Comparison of ENCODE assay signal across 21 cellular contexts in genomic region chr4:169640261-169640880, GRCh38. TPM values are rescaled to one million over a fixed set of nuclear protein-coding genes. Genes with fewer than 3 reads are reported as not detected.
DNase-seq lines count a peak whose midpoint lies in the region; ATAC-seq and TF ChIP-seq lines count a peak whose summit lies in the region.
"Had no signal": no experiment of that assay in that cellular context is flagged by ENCODE, and none has a peak within 500 bp of the region (broad histone marks: within the 10 kb centered on the region; RNA-seq: fewer than 3 reads in every experiment).

No MANE protein-coding gene starts in this region.

- H3K9me3 ChIP-seq in PC-9 (ENCODE audit: insufficient read depth, low read depth) = no peaks in the 10 kb centered on the region
- H3K9me3 ChIP-seq: ovary, thoracic aorta had no signal

- intact Hi-C loops in PC-9 (cut with micrococcal nuclease; ENCODE audit: unreplicated experiment) = no loop called here

- H3K4me3 Mint-ChIP-seq in mesothelial cell of epicardium = no peak overlapping the region
- H3K4me3 Mint-ChIP-seq: CD4-positive, CD25-positive, alpha-beta regulatory T cell had no signal

- peaks cover 3% of the 10 kb centered on the region for H3K4me1 ChIP-seq in PC-9 (replicated peaks; ENCODE audit: insufficient read depth)

- no peaks in the 10 kb centered on the region for H3K27me3 ChIP-seq in PC-9 (ENCODE audit: insufficient read depth, low read depth)
- H3K27me3 ChIP-seq: ovary had no signal

- H4K20me1 ChIP-seq in PC-9 (ENCODE audit: insufficient read depth) = no peaks in the 10 kb centered on the region

- peaks cover 12% of the 10 kb centered on the region for H3K4me1 Mint-ChIP-seq in mesothelial cell of epicardium

- H3K4me2 ChIP-seq in PC-9 = no peak overlapping the region
- H3K4me2 ChIP-seq: KMS-11 had no signal

- ATAC-seq in GM19328 (IDR thresholded peaks at IDR 0.05; ENCODE audit: unreplicated experiment) (no peak), GM19397 (IDR thresholded peaks at IDR 0.05; ENCODE audit: unreplicated experiment) (no peak)
- ATAC-seq: left cardiac atrium had no signal

- no TSS peak for BruUV-seq in PC-9 (replicated peaks; lab: Mats Ljungman, UMichigan)

- H3K9me3 Mint-ChIP-seq in mesothelial cell of epicardium = no peaks in the 10 kb centered on the region
- H3K9me3 Mint-ChIP-seq: CD4-positive, CD25-positive, alpha-beta regulatory T cell had no signal

- H3K27ac Mint-ChIP-seq in mesothelial cell of epicardium = peak overlapping the region; percentile 40

- CTCF ChIA-PET in PC-9 (lab: Charles Lee) = no interaction called here

- no peaks in the 10 kb centered on the region for H3K9me2 ChIP-seq in PC-9 (ENCODE audit: insufficient read depth)

- DNase-seq in AG20443 (ENCODE audit: low spot score) = peak; percentile 54
- peak; percentile 56 for DNase-seq in NCI-H446 treated with DMSO at 0.1 percent for 48 hours (lab: John Stamatoyannopoulos, UW)
- DNase-seq in dermis blood vessel endothelial cell = peak; percentile 13
- no peak for DNase-seq in mesothelial cell of epicardium (ENCODE audit: low spot score in 2 of 2, unreplicated experiment in 2 of 2)
- DNase-seq in PC-9 = no peak
- DNase-seq in occipital lobe (lab: John Stamatoyannopoulos, UW) = no peak
- DNase-seq: activated effector memory CD4-positive, alpha-beta T cell treated with anti-CD3 and anti-CD28 coated beads, Interleukin-2, amount 50 U/mL, for 16 hours; aorta; CD4-positive, CD25-positive, alpha-beta regulatory T cell; DND-41; erythroblast; left cardiac atrium; NCI-H1105 treated with DMSO at 0.1 percent for 48 hours; ovary; stimulated activated CD4-positive, alpha-beta T cell treated with anti-CD3 and anti-CD28 coated beads, Interleukin-4, amount 100 ng/mL, for 4 hours had no signal

- H3K36me3 ChIP-seq in PC-9 (ENCODE audit: low read depth) = peaks cover 7% of the 10 kb centered on the region; the same call in 1 of the 2 replicates
- H3K36me3 ChIP-seq: ovary had no signal

- H3K27me3 Mint-ChIP-seq in mesothelial cell of epicardium (ENCODE audit: low read depth) = no peaks in the 10 kb centered on the region
- H3K27me3 Mint-ChIP-seq: CD4-positive, CD25-positive, alpha-beta regulatory T cell had no signal

- no peak for TF ChIP-seq CTCF in mesothelial cell of epicardium (IDR thresholded peaks at IDR 0.05; ENCODE audit: unreplicated experiment)
- no peak for TF ChIP-seq CTCF in PC-9 (conservative IDR thresholded peaks at IDR 0.05)

- no peak overlapping the region for H3K4me3 ChIP-seq in PC-9
- H3K4me3 ChIP-seq: ovary, skin epidermis, thoracic aorta had no signal

- POLR2A ChIA-PET in PC-9 (lab: Charles Lee; ENCODE audit: unreplicated experiment) = no interaction called here

- H3K27ac ChIP-seq in PC-9 = no peak overlapping the region
- H3K27ac ChIP-seq: HL-60, KMS-11, ovary, thoracic aorta had no signal

- H3K79me2 ChIP-seq in PC-9 (ENCODE audit: low read depth) = peaks cover 4% of the 10 kb centered on the region; the same call in 1 of the 2 replicates

- no peak overlapping the region for H2AFZ ChIP-seq in PC-9

- peaks cover 32% of the 10 kb centered on the region for H3K36me3 Mint-ChIP-seq in mesothelial cell of epicardium

- H3F3A ChIP-seq in PC-9 (ENCODE audit: insufficient read depth, low read depth) = no peaks in the 10 kb centered on the region

RNA-seq across cellular contexts. Expression of gene CLCN3, which starts 20.0 kb away (rescaled TPM):
- 91.6 and 130 TPM in 2 replicates for total RNA-seq in dermis blood vessel endothelial cell
- 57.4 to 59.4 TPM (median 58.3 TPM) in 3 replicates for total RNA-seq in mesothelial cell of epicardium
- 38.8 and 51.6 TPM in 2 replicates for total RNA-seq in PC-9 (2021)
- 111 TPM for total RNA-seq in occipital lobe

RNA-seq across cellular contexts. Expression of gene NEK1, which starts 28.0 kb away (rescaled TPM):
- total RNA-seq in dermis blood vessel endothelial cell (7.8 and 13.4 TPM in 2 replicates), mesothelial cell of epicardium (19.0 to 21.3 TPM (median 20.3 TPM) in 3 replicates), PC-9 (2021) (12.2 and 18.6 TPM in 2 replicates), occipital lobe (31.5 TPM)

Comparison
In these comparisons a context has a peak if more than half of its experiments do, and no peak if none do; other contexts are left out.
1. DNase-seq: peak in AG20443 (single experiment), NCI-H446 treated with DMSO at 0.1 percent for 48 hours (single experiment) and dermis blood vessel endothelial cell (single experiment); none in mesothelial cell of epicardium (0 of 2), PC-9 (0 of 2) and occipital lobe (single experiment).